Comparison of ENCODE assay signal across 24 cellular contexts in the genomic region with DNA sequence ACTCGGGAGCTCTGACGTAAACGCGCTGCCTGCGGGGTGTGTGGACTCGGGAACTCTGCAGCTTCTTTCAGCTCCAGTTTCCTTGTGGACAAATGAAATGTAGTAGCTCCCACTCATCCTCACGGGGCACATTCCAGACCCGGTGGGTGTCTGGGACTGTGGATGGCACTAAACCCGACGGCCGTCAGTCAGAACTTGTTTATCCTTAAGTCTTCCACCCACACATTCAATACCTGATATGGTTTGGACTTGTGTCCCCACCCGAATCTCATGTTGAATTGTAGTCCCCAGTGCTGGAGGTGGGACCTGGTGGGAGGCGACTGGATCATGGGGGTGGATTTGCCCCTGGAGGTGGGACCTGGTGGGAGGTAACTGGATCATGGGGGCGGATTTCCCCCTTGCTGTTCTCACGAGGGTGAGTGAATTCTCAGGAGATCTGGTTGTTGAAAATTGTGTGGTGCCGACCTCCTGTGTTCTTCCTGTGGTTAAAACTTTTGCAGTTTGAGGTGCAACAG.
"Had no signal": no experiment of that assay in that cellular context is flagged by ENCODE, and none has a peak within 500 bp of the region (broad histone marks: within the 10 kb centered on the region; RNA-seq: fewer than 3 reads in every experiment).

No MANE protein-coding gene starts in this region.

- H3K36me3 Mint-ChIP-seq: memory B cell; stimulated activated effector memory CD8-positive, alpha-beta T cell treated with anti-CD3 and anti-CD28 coated beads, Interleukin-12 subunit alpha, Interleukin-12 subunit beta, amount 100 ng/mL, for 72 hours had no signal

- ATAC-seq: body of pancreas; gastrocnemius medialis; sciatic nerve; stimulated activated effector memory CD8-positive, alpha-beta T cell treated with anti-CD3 and anti-CD28 coated beads, Interleukin-12 subunit alpha, Interleukin-12 subunit beta, amount 100 ng/mL, for 72 hours; stimulated activated naive CD8-positive, alpha-beta T cell treated with anti-CD3 and anti-CD28 coated beads, Interleukin-15, amount 100 ng/mL, for 72 hours had no signal

- H3K27ac Mint-ChIP-seq: memory B cell; stimulated activated effector memory CD8-positive, alpha-beta T cell treated with anti-CD3 and anti-CD28 coated beads, Interleukin-12 subunit alpha, Interleukin-12 subunit beta, amount 100 ng/mL, for 72 hours; stimulated activated naive CD8-positive, alpha-beta T cell treated with anti-CD3 and anti-CD28 coated beads, Interleukin-15, amount 100 ng/mL, for 72 hours; T-helper 2 cell treated with Interferon-gamma antibody and Interleukin-4, amounts not matched to agents 5 μg/mL and 100 μg/mL, for 36 hours had no signal

- H3K36me3 ChIP-seq: cardiac muscle cell, esophagus squamous epithelium, gastrocnemius medialis, tibial nerve, WERI-Rb-1 had no signal

- H3K9me3 Mint-ChIP-seq: memory B cell; neural crest cell; stimulated activated effector memory CD8-positive, alpha-beta T cell treated with anti-CD3 and anti-CD28 coated beads, Interleukin-12 subunit alpha, Interleukin-12 subunit beta, amount 100 ng/mL, for 72 hours; stimulated activated naive CD8-positive, alpha-beta T cell treated with anti-CD3 and anti-CD28 coated beads, Interleukin-15, amount 100 ng/mL, for 72 hours; T-helper 2 cell treated with Interferon-gamma antibody and Interleukin-4, amounts not matched to agents 5 μg/mL and 100 μg/mL, for 36 hours had no signal

- H3K9me3 ChIP-seq: body of pancreas, esophagus squamous epithelium, gastrocnemius medialis, tibial nerve had no signal

- H3K27ac ChIP-seq: body of pancreas, cardiac muscle cell, esophagus squamous epithelium, gastrocnemius medialis, tibial nerve, WERI-Rb-1 had no signal

- H3K4me3 ChIP-seq: body of pancreas, cardiac muscle cell, esophagus squamous epithelium, gastrocnemius medialis, tibial nerve had no signal

- H3K4me1 Mint-ChIP-seq: memory B cell; stimulated activated effector memory CD8-positive, alpha-beta T cell treated with anti-CD3 and anti-CD28 coated beads, Interleukin-12 subunit alpha, Interleukin-12 subunit beta, amount 100 ng/mL, for 72 hours; stimulated activated naive CD8-positive, alpha-beta T cell treated with anti-CD3 and anti-CD28 coated beads, Interleukin-15, amount 100 ng/mL, for 72 hours had no signal

- H3K27me3 ChIP-seq: body of pancreas had no signal

- DNase-seq: activated CD4-positive, alpha-beta T cell treated with anti-CD3 and anti-CD28 coated beads, Interleukin-2, amount 50 U/mL, for 1 hour; activated CD4-positive, CD25-positive, alpha-beta regulatory T cell treated with anti-CD3 and anti-CD28 coated beads, Interleukin-2, amount 50 U/mL, for 72 hours; activated gamma-delta T cell; activated naive CD4-positive, alpha-beta T cell treated with anti-CD3 and anti-CD28 coated beads, Interleukin-2, amount 50 U/mL, for 16 hours; activated T-cell treated with anti-CD3 and anti-CD28 coated beads, Interleukin-2, amount 50 U/mL, for 48 hours; anterior cingulate cortex; body of pancreas; dermis blood vessel endothelial cell; effector memory CD4-positive, alpha-beta T cell; esophagus squamous epithelium; gastrocnemius medialis; hippocampal formation; occipital lobe; small intestine; stimulated activated CD4-positive, alpha-beta T cell treated with anti-CD3 and anti-CD28 coated beads, Interleukin-2, amount 100 ng/mL, for 24 hours; stimulated activated naive CD8-positive, alpha-beta T cell treated with anti-CD3 and anti-CD28 coated beads, Interleukin-15, amount 100 ng/mL, for 72 hours; WERI-Rb-1 had no signal

- H3K4me3 Mint-ChIP-seq: memory B cell; neural crest cell; stimulated activated effector memory CD8-positive, alpha-beta T cell treated with anti-CD3 and anti-CD28 coated beads, Interleukin-12 subunit alpha, Interleukin-12 subunit beta, amount 100 ng/mL, for 72 hours; T-helper 2 cell treated with Interferon-gamma antibody and Interleukin-4, amounts not matched to agents 5 μg/mL and 100 μg/mL, for 36 hours had no signal

- H3K4me1 ChIP-seq: body of pancreas, esophagus squamous epithelium, gastrocnemius medialis, tibial nerve had no signal
